In genomic region chr14:80364274-80364673, GRCh38 we compare ENCODE assay signal across 8 cellular contexts.
DNase-seq lines count a peak whose midpoint lies in the region; ATAC-seq and TF ChIP-seq lines count a peak whose summit lies in the region.

No MANE protein-coding gene starts in this region.

- no peaks in the 10 kb centered on the region; the same call in 2 of the 3 replicates for H3K9me3 Mint-ChIP-seq in GM23338
- no peaks in the 10 kb centered on the region for H3K9me3 Mint-ChIP-seq in Calu3 (ENCODE audit: low read depth, unreplicated experiment)

- H3K4me3 Mint-ChIP-seq in GM23338, result no peak overlapping the region
- no peak overlapping the region for H3K4me3 Mint-ChIP-seq in Calu3 (ENCODE audit: low read depth, unreplicated experiment)

- H2AFZ ChIP-seq in GM23338, result no peak overlapping the region

- H3K4me1 ChIP-seq in GM23338 (ENCODE audit: insufficient read depth), result no peaks in the 10 kb centered on the region

- intact Hi-C loops in Calu3 (cut with micrococcal nuclease; ENCODE audit: unreplicated experiment), result no loop called here

- H3K4me2 ChIP-seq in GM23338, result no peak overlapping the region

- H3K27ac ChIP-seq in GM23338 (ENCODE audit: low read depth), result no peak overlapping the region

- no TSS peak for BruUV-seq in Calu3 (replicated peaks; lab: Mats Ljungman, UMichigan)

- H3K27me3 Mint-ChIP-seq in GM23338 (ENCODE audit: insufficient read depth, low read depth, poor library complexity) (no peaks in the 10 kb centered on the region), Calu3 (ENCODE audit: unreplicated experiment) (no peaks in the 10 kb centered on the region)

- no peaks in the 10 kb centered on the region for H3K9me2 ChIP-seq in GM23338 (ENCODE audit: insufficient read depth)

- ATAC-seq in GM23338 (peak; percentile 85), GM18520 (IDR thresholded peaks at IDR 0.05; ENCODE audit: unreplicated experiment) (no peak), GM21423 (IDR thresholded peaks at IDR 0.05; ENCODE audit: unreplicated experiment) (no peak)

- no peaks in the 10 kb centered on the region for H3K27me3 ChIP-seq in GM23338 (ENCODE audit: insufficient read depth)

- CTCF ChIA-PET in Calu3 (lab: Charles Lee), result no interaction called here

- H3K36me3 Mint-ChIP-seq in GM23338 (ENCODE audit: low read depth), result no peaks in the 10 kb centered on the region
- H3K36me3 Mint-ChIP-seq in Calu3 (ENCODE audit: insufficient read depth, unreplicated experiment), result no peaks in the 10 kb centered on the region

- no peaks in the 10 kb centered on the region for H3K79me2 ChIP-seq in GM23338 (replicated peaks; ENCODE audit: insufficient read depth)

- no peaks in the 10 kb centered on the region for H3K36me3 ChIP-seq in GM23338 (ENCODE audit: insufficient read depth)

- no peak overlapping the region for H3K27ac Mint-ChIP-seq in GM23338
- no peak overlapping the region for H3K27ac Mint-ChIP-seq in Calu3 (ENCODE audit: unreplicated experiment)

- H3F3A ChIP-seq in GM23338 (replicated peaks; ENCODE audit: low read depth), result no peaks in the 10 kb centered on the region

- no peak overlapping the region for H3K4me3 ChIP-seq in GM23338
- no peak overlapping the region for H3K4me3 ChIP-seq in fibroblast of mammary gland (ENCODE audit: control insufficient read depth, low read depth, low read length)

- H3K4me1 Mint-ChIP-seq in GM23338 (no peaks in the 10 kb centered on the region), Calu3 (ENCODE audit: low read depth, unreplicated experiment) (no peaks in the 10 kb centered on the region)

- TF ChIP-seq CTCF in GM23338 (conservative IDR thresholded peaks at IDR 0.05; ENCODE audit: low read depth in 2 of 2) (peak; percentile 62 to 67), fibroblast of mammary gland (conservative IDR thresholded peaks at IDR 0.05; ENCODE audit: control insufficient read depth, insufficient read depth, low read depth, low read length) (peak; percentile 65), Calu3 (IDR thresholded peaks at IDR 0.05; ENCODE audit: unreplicated experiment) (no peak)

- no peaks in the 10 kb centered on the region for H4K20me1 ChIP-seq in GM23338 (replicated peaks; ENCODE audit: insufficient read depth)

- peak; percentile 7 for DNase-seq in AG08396 (ENCODE audit: low spot score)
- peak; percentile 71 for DNase-seq in GM23338 (ENCODE audit: low spot score)
- DNase-seq in NCI-H82 treated with DMSO at 0.1 percent for 48 hours (lab: John Stamatoyannopoulos, UW; ENCODE audit: unreplicated experiment), result peak; percentile 7
- peak; percentile 54 for DNase-seq in fibroblast of mammary gland (ENCODE audit: low read depth)
- DNase-seq in Calu3, result no peak
- no peak for DNase-seq in dedifferentiated amniotic fluid mesenchymal stem cell (ENCODE audit: extremely low spot score)

TF ChIP-seq in GM23338, 12 proteins besides CTCF, POLR2A, EP300 and RAD21 (continues in another document):
- no peak for TF ChIP-seq NANOG (IDR thresholded peaks at IDR 0.05; ENCODE audit: borderline replicate concordance)
- no peak for TF ChIP-seq POLR2AphosphoS5 (IDR thresholded peaks at IDR 0.05; ENCODE audit: low read depth)
- TF ChIP-seq EZH2phosphoT487 (IDR thresholded peaks at IDR 0.05; ENCODE audit: unreplicated experiment), result no peak
- TF ChIP-seq ZNF114 (CRISPR knock-in tag; IDR thresholded peaks at IDR 0.05), result no peak
- TF ChIP-seq ETS1 (IDR thresholded peaks at IDR 0.05), result no peak
- TF ChIP-seq CREB1 (CRISPR knock-in tag; IDR thresholded peaks at IDR 0.05; ENCODE audit: low read depth), result no peak
- TF ChIP-seq ZNF331 (CRISPR knock-in tag; IDR thresholded peaks at IDR 0.05; ENCODE audit: low read depth), result no peak
- TF ChIP-seq EZH2 (IDR thresholded peaks at IDR 0.05; ENCODE audit: low read depth, unreplicated experiment), result no peak
- no peak for TF ChIP-seq REST (IDR thresholded peaks at IDR 0.05; ENCODE audit: unreplicated experiment)
- TF ChIP-seq STAT1 (IDR thresholded peaks at IDR 0.05; ENCODE audit: unreplicated experiment), result no peak

Comparison
In these comparisons a context has a peak if more than half of its experiments do, and no peak if none do; other contexts are left out.
1. DNase-seq: peak in AG08396 (single experiment), GM23338 (single experiment), NCI-H82 treated with DMSO at 0.1 percent for 48 hours (single experiment) and fibroblast of mammary gland (single experiment); none in Calu3 (single experiment) and dedifferentiated amniotic fluid mesenchymal stem cell (single experiment).